8 cellular contexts compared by ENCODE assay signal in genomic region chr11:125141686-125142535, GRCh38. TPM values are rescaled to one million over a fixed set of nuclear protein-coding genes. Genes with fewer than 3 reads are reported as not detected.
A peak's percentile ranks its signal among the peaks of the same experiment; 100 is the strongest.
DNase-seq lines count a peak whose midpoint lies in the region; ATAC-seq and TF ChIP-seq lines count a peak whose summit lies in the region.

No MANE protein-coding gene starts in this region.

- ATAC-seq in HG03108 (IDR thresholded peaks at IDR 0.05; ENCODE audit: unreplicated experiment), result no peak

- intact Hi-C loops in vagina (cut with DNase I), result no loop called here

- H3K9me3 ChIP-seq in vagina, result no peaks in the 10 kb centered on the region

- H3K4me1 ChIP-seq in vagina, result peaks cover 5% of the 10 kb centered on the region

- TF ChIP-seq CTCF in fibroblast of pulmonary artery (IDR thresholded peaks at IDR 0.05; ENCODE audit: low read length, missing control alignments), result peak; percentile 82
- peak; percentile 66 to 91 (median 88) for TF ChIP-seq CTCF in vagina (IDR thresholded peaks at IDR 0.05)

- H3K36me3 ChIP-seq in vagina, result no peaks in the 10 kb centered on the region

- H3K27ac ChIP-seq in vagina, result no peak overlapping the region

- H3K27me3 ChIP-seq in vagina, result no peaks in the 10 kb centered on the region

- no peak for TF ChIP-seq POLR2A in vagina (IDR thresholded peaks at IDR 0.05)

- DNase-seq in ELR (ENCODE audit: low read depth) (peak; percentile 56), HCEC 1CT (peak; percentile 8), NCI-H526 (lab: John Stamatoyannopoulos, UW) (peak; percentile 97 to 99), activated T-cell treated with anti-CD3 and anti-CD28 coated beads for 48 hours (ENCODE audit: low read depth) (peak; percentile 47), fibroblast of pulmonary artery (ENCODE audit: low read depth) (peak; percentile 35), nucleus accumbens (lab: John Stamatoyannopoulos, UW) (peak in 31 of 56 donors; percentile 5 to 70 (median 24)), vagina (ENCODE audit: extremely low spot score in 2 of 2) (peak in 1 of 2 donors; percentile 47)

- no peak overlapping the region for H3K4me3 ChIP-seq in fibroblast of pulmonary artery (replicated peaks; ENCODE audit: low read depth, low read length)
- no peak overlapping the region for H3K4me3 ChIP-seq in vagina

RNA-seq across cellular contexts. Expression of gene PKNOX2, which starts 22.6 kb away (rescaled TPM):
- total RNA-seq in vagina, result 3.4 TPM

RNA-seq across cellular contexts. Expression of gene TMEM218, which starts 30.5 kb away (rescaled TPM):
- total RNA-seq in vagina, result 12.8 TPM
